In genomic region chr7:128270799-128271411, GRCh38 we compare ENCODE assay signal across 17 cellular contexts. TPM values are rescaled to one million over a fixed set of nuclear protein-coding genes. Genes with fewer than 3 reads are reported as not detected.
DNase-seq lines count a peak whose midpoint lies in the region; TF ChIP-seq lines count a peak whose summit lies in the region.
"Had no signal": no experiment of that assay in that cellular context is flagged by ENCODE, and none has a peak within 500 bp of the region (broad histone marks: within the 10 kb centered on the region; RNA-seq: fewer than 3 reads in every experiment).

No MANE protein-coding gene starts in this region.

- POLR2A ChIA-PET in AG04450 (lab: Yijun Ruan, JAX) (no interaction called here), GM10248 (lab: Yijun Ruan, JAX) (no interaction called here)

- peaks cover 30% of the 10 kb centered on the region for H3K4me1 ChIP-seq in osteoblast (ENCODE audit: insufficient read depth, low read length)

- peaks cover 9% of the 10 kb centered on the region; the same call in 1 of the 2 replicates for H3K9me3 ChIP-seq in AG04450 (ENCODE audit: control insufficient read depth, insufficient read depth, low read length)
- no peaks in the 10 kb centered on the region for H3K9me3 ChIP-seq in osteoblast (ENCODE audit: low read depth, low read length)
- H3K9me3 ChIP-seq: HAP-1, upper lobe of left lung had no signal

- H2AFZ ChIP-seq in osteoblast (ENCODE audit: low read length): peak overlapping the region; percentile 89

- CTCF ChIA-PET in AG04450 (lab: Charles Lee) (interaction anchor here (1.7 kb wide), 1 partner anchor 51 kb away, joined by 8 read pairs; no protein-coding TSS in a partner anchor), GM10248 (lab: Yijun Ruan, JAX) (no interaction called here)

- H3K4me2 ChIP-seq in osteoblast (ENCODE audit: insufficient read depth, low read length): peak overlapping the region; percentile 84

- no peaks in the 10 kb centered on the region for H3K36me3 ChIP-seq in osteoblast (ENCODE audit: insufficient read depth, low read length)
- H3K36me3 ChIP-seq: HAP-1, upper lobe of left lung had no signal

- H3K27ac ChIP-seq in AG04450 (ENCODE audit: low read depth, low read length) (no peak overlapping the region), osteoblast (ENCODE audit: low read depth, low read length) (no peak overlapping the region)
- H3K27ac ChIP-seq: upper lobe of left lung had no signal

- peak; percentile 31 for TF ChIP-seq CTCF in AG04450 (IDR thresholded peaks at IDR 0.05; ENCODE audit: low read depth, low read length)
- peak; percentile 10 for TF ChIP-seq CTCF in fibroblast of mammary gland (conservative IDR thresholded peaks at IDR 0.05; ENCODE audit: control insufficient read depth, insufficient read depth, low read depth, low read length)
- TF ChIP-seq CTCF in osteoblast (IDR thresholded peaks at IDR 0.05; ENCODE audit: extremely low read depth, low read depth, low read length): peak; percentile 4
- no peak for TF ChIP-seq CTCF in GM10248 (IDR thresholded peaks at IDR 0.05; ENCODE audit: control extremely low read depth, extremely low read depth, low read depth, missing control alignments)

- DNase-seq in AG04450 (ENCODE audit: low read depth, low spot score): no peak
- DNase-seq in M059J (ENCODE audit: low read depth): peak; percentile 4
- DNase-seq in fibroblast of mammary gland (ENCODE audit: low read depth): no peak
- peak; percentile 79 for DNase-seq in osteoblast (ENCODE audit: insufficient read length, low spot score, missing footprints)
- no peak for DNase-seq in NCI-H2029 (lab: John Stamatoyannopoulos, UW)
- DNase-seq in stimulated activated CD4-positive, alpha-beta T cell treated with anti-CD3 and anti-CD28 coated beads, Interleukin-4, amount 100 ng/mL, for 1 hour: no peak
- DNase-seq in G401 (ENCODE audit: low spot score): no peak
- DNase-seq in GM10248 (ENCODE audit: extremely low spot score): no peak
- DNase-seq: amniotic stem cell; CD4-positive, CD25-positive, alpha-beta regulatory T cell; erythroblast; KBM-7; kidney glomerular epithelial cell; NCI-H2107; T-helper 17 cell had no signal

- peaks cover 61% of the 10 kb centered on the region for H3K27me3 ChIP-seq in AG04450 (ENCODE audit: control insufficient read depth, insufficient read depth, low read length)
- peaks cover 2% of the 10 kb centered on the region for H3K27me3 ChIP-seq in osteoblast (ENCODE audit: insufficient read depth, low read length)

- no peaks in the 10 kb centered on the region for H3K79me2 ChIP-seq in osteoblast (ENCODE audit: insufficient read depth, low read length)

- H3K4me3 ChIP-seq in AG04450 (ENCODE audit: low read depth, low read length) (peak overlapping the region; percentile 39; the same call in 1 of the 2 replicates), fibroblast of mammary gland (ENCODE audit: control insufficient read depth, low read depth, low read length) (no peak overlapping the region), osteoblast (ENCODE audit: insufficient read depth, low read length) (peak overlapping the region; percentile 67)
- H3K4me3 ChIP-seq: HAP-1 had no signal

- in situ Hi-C loops in G401 (cut with HindIII; ENCODE audit: low sequenced_read_pairs): no loop called here

- H4K20me1 ChIP-seq in osteoblast (ENCODE audit: insufficient read depth, low read length): no peaks in the 10 kb centered on the region

RNA-seq across cellular contexts. Expression of gene LEP, which starts 29.8 kb away (rescaled TPM):
- not detected in 2 replicates for polyA plus RNA-seq in AG04450 (2011; rRNA removed)
- not detected in 2 replicates for polyA minus RNA-seq in AG04450 (2011; rRNA and poly(A)+ RNA removed)
- total RNA-seq in M059J (2014; rRNA removed; shearing (Covaris generic)): not detected in 2 replicates
- total RNA-seq in osteoblast: under 0.01 and 0.36 TPM in 2 replicates
- not detected in 2 replicates for total RNA-seq in G401 (2014; rRNA removed; shearing (Covaris generic))
- total RNA-seq: CD4-positive, CD25-positive, alpha-beta regulatory T cell; T-helper 17 cell; upper lobe of left lung had no signal
- polyA plus RNA-seq: CD4-positive, CD25-positive, alpha-beta regulatory T cell had no signal

Comparison
In these comparisons a context has a peak if more than half of its experiments do, and no peak if none do; other contexts are left out.
1. DNase-seq: peak in M059J (single experiment) and osteoblast (single experiment); none in AG04450 (single experiment), fibroblast of mammary gland (single experiment), NCI-H2029 (single experiment), stimulated activated CD4-positive, alpha-beta T cell treated with anti-CD3 and anti-CD28 coated beads, Interleukin-4, amount 100 ng/mL, for 1 hour (single experiment), G401 (single experiment) and GM10248 (single experiment).